18 cellular contexts compared by ENCODE assay signal in the genomic region with DNA sequence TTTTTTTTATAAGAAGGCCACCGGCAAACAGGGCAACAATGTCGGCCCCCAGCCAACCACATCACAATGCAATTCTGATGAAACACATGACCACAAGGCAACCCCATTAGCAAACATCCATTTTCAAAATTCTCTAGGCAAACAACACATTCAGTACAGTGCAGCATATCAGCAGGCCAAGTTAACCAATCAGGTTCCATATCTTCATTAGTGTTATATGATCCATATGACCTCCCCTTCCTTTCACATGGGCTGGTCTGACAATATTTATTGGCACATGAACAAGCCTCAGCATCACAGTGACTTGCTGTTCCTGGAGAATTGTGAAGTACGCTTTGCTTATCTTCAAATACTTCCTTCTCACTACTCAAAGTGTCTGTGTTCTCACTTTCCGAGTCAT.
"Had no signal": no experiment of that assay in that cellular context is flagged by ENCODE, and none has a peak within 500 bp of the region (broad histone marks: within the 10 kb centered on the region; RNA-seq: fewer than 3 reads in every experiment).

No MANE protein-coding gene starts in this region.

- H3K36me3 ChIP-seq: neural progenitor cell had no signal

- H3K4me3 Mint-ChIP-seq: activated naive CD8-positive, alpha-beta T cell; neural progenitor cell; T-helper 2 cell treated with Interferon-gamma antibody and Interleukin-4, amounts not matched to agents 5 μg/mL and 100 μg/mL, for 36 hours had no signal

- H3K4me3 ChIP-seq: dorsolateral prefrontal cortex, neural progenitor cell, psoas muscle, suprapubic skin, vagina had no signal

- H3K27ac ChIP-seq: neural progenitor cell, psoas muscle, suprapubic skin, vagina had no signal

- H3K4me1 ChIP-seq: neural progenitor cell, psoas muscle, vagina had no signal

- H3K4me1 Mint-ChIP-seq: neural progenitor cell had no signal

- ATAC-seq: left colon; psoas muscle; right cardiac atrium; stimulated activated naive CD8-positive, alpha-beta T cell treated with anti-CD3 and anti-CD28 coated beads, Interleukin-15, Interleukin-2, amounts not matched to agents 100 U/mL and 50 U/mL, for 24 hours had no signal

- DNase-seq: activated CD4-positive, alpha-beta T cell treated with anti-CD3 and anti-CD28 coated beads, Interleukin-2, amount 50 U/mL, for 1 hour; amygdala; dorsolateral prefrontal cortex; foreskin melanocyte; glutamatergic neuron; hypothalamus; islet precursor cell; left colon; psoas muscle; right cardiac atrium; stimulated activated CD4-positive, alpha-beta T cell treated with anti-CD3 and anti-CD28 coated beads, Interleukin-2, amount 100 ng/mL, for 24 hours; stimulated activated naive CD8-positive, alpha-beta T cell treated with anti-CD3 and anti-CD28 coated beads, Interleukin-15, Interleukin-2, amounts not matched to agents 100 U/mL and 50 U/mL, for 24 hours; trophoblast cell had no signal

- H3K9me3 ChIP-seq: psoas muscle, suprapubic skin, vagina had no signal

- H3K27ac Mint-ChIP-seq: activated naive CD8-positive, alpha-beta T cell; neural progenitor cell; T-helper 2 cell treated with Interferon-gamma antibody and Interleukin-4, amounts not matched to agents 5 μg/mL and 100 μg/mL, for 36 hours had no signal

- H3K27me3 Mint-ChIP-seq: activated naive CD8-positive, alpha-beta T cell had no signal

- H3K27me3 ChIP-seq: dorsolateral prefrontal cortex, neural progenitor cell, suprapubic skin, vagina had no signal

- H3K9me3 Mint-ChIP-seq: neural progenitor cell; T-helper 2 cell treated with Interferon-gamma antibody and Interleukin-4, amounts not matched to agents 5 μg/mL and 100 μg/mL, for 36 hours had no signal
